ENCODE assay signal across 9 cellular contexts in the genomic region with DNA sequence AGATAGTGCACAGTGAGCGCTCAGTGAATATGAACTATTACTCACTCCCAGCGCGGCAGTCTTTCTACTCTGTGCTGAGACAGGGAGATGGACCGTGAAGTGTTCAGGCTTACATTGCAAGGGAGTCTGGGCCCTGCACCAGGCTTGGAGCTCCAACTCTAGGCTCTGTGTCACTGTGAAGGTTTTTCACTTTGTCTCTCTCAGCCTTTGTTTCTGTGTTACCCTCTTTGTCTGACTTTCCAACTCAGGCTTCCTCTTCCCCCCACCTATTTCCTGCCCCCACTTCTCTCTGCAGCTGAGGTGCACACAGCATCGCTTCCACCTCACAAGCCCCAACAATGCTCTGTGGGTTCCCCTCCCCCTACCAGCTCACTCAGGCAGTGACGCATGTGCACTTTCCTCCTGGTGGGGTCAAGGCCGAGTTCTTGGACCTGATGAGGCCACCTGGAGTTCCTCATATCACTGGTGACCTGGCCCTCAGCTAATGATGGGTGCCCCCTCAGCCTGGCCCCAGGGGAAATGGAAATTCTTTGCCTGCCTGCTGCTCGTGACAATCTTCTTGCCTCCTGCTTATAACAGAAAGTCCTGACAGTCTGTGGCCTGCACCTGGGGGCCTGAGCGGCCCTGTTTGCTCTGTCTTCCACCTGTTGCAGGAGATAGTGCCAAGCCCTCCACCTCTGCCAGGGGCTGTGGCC. TPM values are rescaled to one million over a fixed set of nuclear protein-coding genes. Genes with fewer than 3 reads are reported as not detected.
DNase-seq lines count a peak whose midpoint lies in the region; ATAC-seq and TF ChIP-seq lines count a peak whose summit lies in the region.
"Had no signal": no experiment of that assay in that cellular context is flagged by ENCODE, and none has a peak within 500 bp of the region (broad histone marks: within the 10 kb centered on the region; RNA-seq: fewer than 3 reads in every experiment).

No MANE protein-coding gene starts in this region.

- POLR2A ChIA-PET in RWPE1 (lab: Yijun Ruan, JAX; ENCODE audit: low non-redundant PET), result no interaction called here

- H3K4me3 Mint-ChIP-seq in activated naive CD4-positive, alpha-beta T cell treated with anti-CD3 and anti-CD28 coated beads, Interleukin-2, amount 50 U/mL, for 24 hours, result peak overlapping the region; percentile 98

- H3K9me3 Mint-ChIP-seq in activated naive CD4-positive, alpha-beta T cell treated with anti-CD3 and anti-CD28 coated beads, Interleukin-2, amount 50 U/mL, for 24 hours, result no peaks in the 10 kb centered on the region

- DNase-seq in RWPE1 (ENCODE audit: low spot score) (peak; percentile 59), lung microvascular endothelial cell (ENCODE audit: low read depth in 2 of 2) (peak; percentile 93 to 94), NCI-H128 (lab: John Stamatoyannopoulos, UW; ENCODE audit: unreplicated experiment) (no peak), NCI-H187 (lab: John Stamatoyannopoulos, UW) (no peak)
- DNase-seq in stimulated activated naive CD4-positive, alpha-beta T cell treated with Interleukin-2 at 50 U/mL for 16 hours (lab: John Stamatoyannopoulos, UW), result peak; percentile 75

- CTCF ChIA-PET in RWPE1 (lab: Yijun Ruan, JAX), result interaction anchor here (0.6 kb wide), 2 partner anchors 183 to 268 kb away, joined by 3 read pairs; no protein-coding TSS in a partner anchor

- peak overlapping the region; percentile 99 for H3K27ac Mint-ChIP-seq in activated naive CD4-positive, alpha-beta T cell treated with anti-CD3 and anti-CD28 coated beads, Interleukin-2, amount 50 U/mL, for 24 hours

- no peak for TF ChIP-seq CTCF in RWPE1 (conservative IDR thresholded peaks at IDR 0.05; ENCODE audit: low read depth)

- H3K36me3 Mint-ChIP-seq in activated naive CD4-positive, alpha-beta T cell treated with anti-CD3 and anti-CD28 coated beads, Interleukin-2, amount 50 U/mL, for 24 hours, result peaks cover 1% of the 10 kb centered on the region

- H3K27ac ChIP-seq in RWPE1, result peak overlapping the region; percentile 50

- peak; percentile 56 for ATAC-seq in GM18502 (IDR thresholded peaks at IDR 0.05; ENCODE audit: poor library complexity, unreplicated experiment)
- peak; percentile 50 for ATAC-seq in HG02840 (IDR thresholded peaks at IDR 0.05; ENCODE audit: low FRiP score, unreplicated experiment)

- no peaks in the 10 kb centered on the region for H3K27me3 Mint-ChIP-seq in activated naive CD4-positive, alpha-beta T cell treated with anti-CD3 and anti-CD28 coated beads, Interleukin-2, amount 50 U/mL, for 24 hours

- peaks cover 78% of the 10 kb centered on the region for H3K4me1 Mint-ChIP-seq in activated naive CD4-positive, alpha-beta T cell treated with anti-CD3 and anti-CD28 coated beads, Interleukin-2, amount 50 U/mL, for 24 hours

RNA-seq across cellular contexts. Expression of a gene that starts 1.1 kb away (rescaled TPM):
- total RNA-seq in lung microvascular endothelial cell, result under 0.01 TPM in 2 replicates
- total RNA-seq: LHCN-M2 had no signal

RNA-seq across cellular contexts. Expression of a gene that starts 3.0 kb away (rescaled TPM):
- total RNA-seq in lung microvascular endothelial cell, result 0.79 and 0.87 TPM in 2 replicates

RNA-seq across cellular contexts. Expression of a gene that starts 27.8 kb away (rescaled TPM):
- total RNA-seq in lung microvascular endothelial cell, result 227 and 275 TPM in 2 replicates

RNA-seq across cellular contexts. Expression of a gene that starts 27.8 kb away (rescaled TPM):
- 8.7 and 11.1 TPM in 2 replicates for total RNA-seq in lung microvascular endothelial cell

RNA-seq across cellular contexts. Expression of a gene that starts 41.1 kb away (rescaled TPM):
- not detected in 2 replicates for total RNA-seq in lung microvascular endothelial cell
- total RNA-seq: LHCN-M2 had no signal

Comparison
In these comparisons a context has a peak if more than half of its experiments do, and no peak if none do; other contexts are left out.
1. DNase-seq: peak in RWPE1 (single experiment), lung microvascular endothelial cell (2 of 2) and stimulated activated naive CD4-positive, alpha-beta T cell treated with Interleukin-2 at 50 U/mL for 16 hours (single experiment); none in NCI-H128 (single experiment) and NCI-H187 (0 of 2).